ENCODE assay signal across 4 cellular contexts in the genomic region with DNA sequence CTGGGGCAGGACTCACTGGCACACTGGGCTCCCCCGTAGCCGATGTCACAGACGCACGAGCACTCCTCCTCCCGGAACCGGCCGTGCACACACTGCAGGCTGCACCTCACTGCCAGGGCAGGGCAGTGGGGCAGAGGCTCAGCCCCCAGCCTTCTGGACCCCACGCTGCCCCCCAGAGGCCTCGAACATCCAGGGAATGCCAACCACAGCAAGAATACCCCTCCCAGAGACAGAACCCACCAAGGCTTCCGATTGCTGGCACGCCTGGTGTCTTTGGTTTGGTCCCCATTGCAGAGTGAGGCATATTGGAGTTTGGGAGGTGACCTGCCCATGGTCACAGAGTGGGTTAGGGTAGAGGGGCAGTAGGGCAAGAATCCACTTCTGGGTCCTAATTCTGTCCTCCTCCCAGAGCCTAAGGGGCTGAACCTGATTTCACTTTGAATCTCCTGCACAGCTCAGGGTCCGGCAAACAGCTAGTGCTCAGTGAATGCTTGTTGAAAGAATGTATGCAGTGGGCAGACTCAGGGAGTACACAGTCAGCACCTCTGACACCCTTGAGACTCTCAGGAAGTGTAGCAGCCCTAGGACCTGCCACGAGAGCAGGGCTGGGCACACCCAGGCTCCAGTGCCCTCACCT. TPM values are rescaled to one million over a fixed set of nuclear protein-coding genes. Genes with fewer than 3 reads are reported as not detected.
"Had no signal": no experiment of that assay in that cellular context is flagged by ENCODE, and none has a peak within 500 bp of the region (broad histone marks: within the 10 kb centered on the region; RNA-seq: fewer than 3 reads in every experiment).

No MANE protein-coding gene starts in this region.

RNA-seq across cellular contexts. Expression of a gene that starts 9.0 kb away (rescaled TPM):
- total RNA-seq: LHCN-M2, SJSA1 had no signal

RNA-seq across cellular contexts. Expression of a gene that starts 36.1 kb away (rescaled TPM):
- total RNA-seq: Right ventricle myocardium superior had no signal
- polyA plus RNA-seq: SK-N-SH had no signal
